Comparison of ENCODE assay signal across 8 cellular contexts in genomic region chr4:64533159-64533558, GRCh38.
"Had no signal": no experiment of that assay in that cellular context is flagged by ENCODE, and none has a peak within 500 bp of the region (broad histone marks: within the 10 kb centered on the region; RNA-seq: fewer than 3 reads in every experiment).

No MANE protein-coding gene starts in this region.

- H2AFZ ChIP-seq: GM23338 had no signal

- H3K27ac ChIP-seq: KMS-11 had no signal

- FAIRE-seq: H1, H54, HTR-8/SVneo had no signal

- H3K4me2 ChIP-seq: GM23338, KMS-11 had no signal

- H3K4me3 ChIP-seq: GM23338 had no signal

- H3K9ac ChIP-seq: KMS-11 had no signal

- DNase-seq: H9, HCEC 1CT, KBM-7 had no signal

- ATAC-seq: GM23338 had no signal
